Comparison of ENCODE assay signal across 12 cellular contexts in the genomic region with DNA sequence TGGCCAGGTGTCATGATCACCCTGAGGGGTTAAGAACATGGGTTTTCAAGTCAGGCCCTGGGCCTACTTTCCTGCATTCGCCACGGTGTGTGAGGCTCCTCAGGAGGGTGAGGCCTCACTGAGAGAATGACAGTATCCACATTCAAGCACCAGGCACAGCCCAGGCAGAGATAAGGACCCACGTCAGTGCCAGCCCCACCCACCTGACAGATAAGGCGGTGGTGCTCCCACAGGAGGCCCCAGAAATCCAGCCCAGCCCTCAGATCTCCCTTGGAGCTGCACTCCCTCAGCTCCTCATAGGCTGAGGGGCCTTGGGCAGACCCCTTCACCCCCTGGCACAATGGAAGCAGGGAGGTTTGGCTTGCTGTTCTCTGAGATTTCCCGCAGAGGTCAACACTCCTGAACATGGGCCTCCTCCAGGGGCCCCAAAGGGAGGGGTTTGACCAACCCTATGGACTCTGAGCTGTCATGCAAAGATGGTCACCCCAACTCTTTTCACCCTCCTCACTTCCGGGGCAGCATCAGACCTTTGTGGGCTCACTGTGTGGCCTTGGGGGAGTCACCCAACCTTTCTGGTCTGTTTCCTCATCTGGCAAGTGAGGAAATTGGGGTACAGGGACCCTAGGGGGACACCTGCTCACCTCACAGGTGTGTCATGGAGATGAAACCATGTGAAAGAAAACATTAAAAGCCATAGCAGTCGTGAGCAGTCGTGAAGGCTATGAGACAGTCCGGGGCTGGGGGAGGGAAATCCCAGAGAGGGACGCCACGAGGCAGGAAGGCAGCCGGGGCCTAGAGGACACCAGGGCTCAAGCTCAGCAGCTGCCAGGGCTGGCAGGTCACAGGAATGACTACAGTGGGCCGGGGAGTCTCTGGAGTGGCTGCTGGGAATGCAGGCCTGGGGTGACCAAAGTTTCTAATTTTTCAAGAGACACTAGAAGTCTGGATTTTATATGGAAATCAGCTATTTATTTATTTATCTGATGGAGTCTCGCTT. TPM values are rescaled to one million over a fixed set of nuclear protein-coding genes. Genes with fewer than 3 reads are reported as not detected.
DNase-seq lines count a peak whose midpoint lies in the region; ATAC-seq and TF ChIP-seq lines count a peak whose summit lies in the region.
"Had no signal": no experiment of that assay in that cellular context is flagged by ENCODE, and none has a peak within 500 bp of the region (broad histone marks: within the 10 kb centered on the region; RNA-seq: fewer than 3 reads in every experiment).

No MANE protein-coding gene starts in this region.

- CTCF ChIA-PET in activated CD4-positive, alpha-beta T cell treated with anti-CD3 and anti-CD28 coated beads, Interleukin-2, amount 10 ng/mL, durations not matched to agents 7 days and 5 days (lab: Charles Lee) = interaction anchor here (0.6 to 0.8 kb wide), 3 partner anchors 11 to 703 kb away, joined by 3 to 6 read pairs (median 4); no protein-coding TSS in a partner anchor

- H3K27me3 Mint-ChIP-seq in activated CD4-positive, alpha-beta T cell treated with anti-CD3 and anti-CD28 coated beads, Interleukin-2, amount 10 ng/mL, durations not matched to agents 7 days and 5 days = no peaks in the 10 kb centered on the region
- no peaks in the 10 kb centered on the region for H3K27me3 Mint-ChIP-seq in activated CD4-positive, alpha-beta T cell treated with anti-CD3 and anti-CD28 coated beads, Interleukin-2, amount 10 ng/mL, durations not matched to agents 24 days and 14 days
- H3K27me3 Mint-ChIP-seq in chondrocyte (ENCODE audit: low read depth) (no peaks in the 10 kb centered on the region), HFFc6 (ENCODE audit: insufficient read depth) (no peaks in the 10 kb centered on the region; the same call in none of the 2 replicates)

- peak overlapping the region in 3 of 4 donors; percentile 78 to 90 (median 85) for H3K27ac ChIP-seq in body of pancreas
- peak overlapping the region; percentile 57 to 74 for H3K27ac ChIP-seq in left lung
- H3K27ac ChIP-seq in thymus (ENCODE audit: low read depth) = peak overlapping the region; percentile 88

- POLR2A ChIA-PET in activated CD4-positive, alpha-beta T cell treated with anti-CD3 and anti-CD28 coated beads, Interleukin-2, amount 10 ng/mL, durations not matched to agents 7 days and 5 days (lab: Charles Lee) = no interaction called here

- peak overlapping the region; percentile 62 for H3K27ac Mint-ChIP-seq in activated CD4-positive, alpha-beta T cell treated with anti-CD3 and anti-CD28 coated beads, Interleukin-2, amount 10 ng/mL, durations not matched to agents 7 days and 5 days
- no peak overlapping the region for H3K27ac Mint-ChIP-seq in activated CD4-positive, alpha-beta T cell treated with anti-CD3 and anti-CD28 coated beads, Interleukin-2, amount 10 ng/mL, durations not matched to agents 24 days and 14 days
- no peak overlapping the region for H3K27ac Mint-ChIP-seq in chondrocyte (ENCODE audit: unreplicated experiment)
- no peak overlapping the region for H3K27ac Mint-ChIP-seq in HFFc6
- H3K27ac Mint-ChIP-seq: T-helper 1 cell treated with Interleukin-12 subunit alpha and Interleukin-12 subunit beta and Interleukin-4 antibody, amounts not matched to agents 30 μg/mL and 1 μg/mL, for 36 hours had no signal

- 36 to 56% methylated on average over 11 to 14 of the region's 14 CpGs for WGBS in body of pancreas, 2 donors
- whole genome bisulfite sequencing in thymus = 81% methylated on average over 14 of the region's 14 CpGs

- TF ChIP-seq CTCF in body of pancreas (IDR thresholded peaks at IDR 0.05) (peak in 1 of 7 experiments; percentile 1), left lung (IDR thresholded peaks at IDR 0.05) (no peak), chondrocyte (IDR thresholded peaks at IDR 0.05) (no peak), HFFc6 (IDR thresholded peaks at IDR 0.05) (no peak)

- DNase-seq in activated CD4-positive, alpha-beta T cell treated with anti-CD3 and anti-CD28 coated beads, Interleukin-2, amount 10 ng/mL, durations not matched to agents 7 days and 5 days = no peak
- DNase-seq in activated CD4-positive, alpha-beta T cell treated with anti-CD3 and anti-CD28 coated beads, Interleukin-2, amount 10 ng/mL, durations not matched to agents 24 days and 14 days = no peak
- DNase-seq in body of pancreas (peak; percentile 66 to 91 (median 83)), left lung (peak in 1 of 2 donors; percentile 70), chondrocyte (ENCODE audit: low spot score) (no peak), T-helper 1 cell (no peak), HFFc6 (no peak)
- DNase-seq: dermis blood vessel endothelial cell, KG1, NCI-H510A treated with DMSO at 0.1 percent for 48 hours had no signal

- no peak overlapping the region for H3K4me3 ChIP-seq in body of pancreas
- no peak overlapping the region for H3K4me3 ChIP-seq in left lung
- no peak overlapping the region for H3K4me3 ChIP-seq in thymus (ENCODE audit: low read length)

- H3K9me3 ChIP-seq in body of pancreas (no peaks in the 10 kb centered on the region), left lung (no peaks in the 10 kb centered on the region), thymus (ENCODE audit: control insufficient read depth) (no peaks in the 10 kb centered on the region)

- H3K27me3 ChIP-seq in body of pancreas (no peaks in the 10 kb centered on the region), left lung (no peaks in the 10 kb centered on the region), thymus (ENCODE audit: control insufficient read depth, insufficient read depth) (no peaks in the 10 kb centered on the region)

- no peaks in the 10 kb centered on the region for H3K36me3 ChIP-seq in body of pancreas (replicated peaks in 1 of 2; ENCODE audit: insufficient read depth in 1 of 2, low read depth in 2 of 2)
- H3K36me3 ChIP-seq in left lung = no peaks in the 10 kb centered on the region
- H3K36me3 ChIP-seq in thymus (ENCODE audit: control insufficient read depth, insufficient read depth) = no peaks in the 10 kb centered on the region

- no peaks in the 10 kb centered on the region for H3K9me3 Mint-ChIP-seq in activated CD4-positive, alpha-beta T cell treated with anti-CD3 and anti-CD28 coated beads, Interleukin-2, amount 10 ng/mL, durations not matched to agents 7 days and 5 days
- H3K9me3 Mint-ChIP-seq in activated CD4-positive, alpha-beta T cell treated with anti-CD3 and anti-CD28 coated beads, Interleukin-2, amount 10 ng/mL, durations not matched to agents 24 days and 14 days = no peaks in the 10 kb centered on the region
- H3K9me3 Mint-ChIP-seq in chondrocyte (ENCODE audit: low read depth) = no peaks in the 10 kb centered on the region
- H3K9me3 Mint-ChIP-seq in HFFc6 = no peaks in the 10 kb centered on the region
- H3K9me3 Mint-ChIP-seq: T-helper 1 cell treated with Interleukin-12 subunit alpha and Interleukin-12 subunit beta and Interleukin-4 antibody, amounts not matched to agents 30 μg/mL and 1 μg/mL, for 36 hours had no signal

- intact Hi-C loops in activated CD4-positive, alpha-beta T cell treated with anti-CD3 and anti-CD28 coated beads, Interleukin-2, amount 10 ng/mL, durations not matched to agents 24 days and 14 days (cut with micrococcal nuclease) = no loop called here
- intact Hi-C loops in body of pancreas (cut with DNase I) = no loop called here
- intact Hi-C loops in left lung (cut with DNase I) = no loop called here

- H3K36me3 Mint-ChIP-seq in activated CD4-positive, alpha-beta T cell treated with anti-CD3 and anti-CD28 coated beads, Interleukin-2, amount 10 ng/mL, durations not matched to agents 7 days and 5 days (ENCODE audit: low read depth) = no peaks in the 10 kb centered on the region
- no peaks in the 10 kb centered on the region for H3K36me3 Mint-ChIP-seq in activated CD4-positive, alpha-beta T cell treated with anti-CD3 and anti-CD28 coated beads, Interleukin-2, amount 10 ng/mL, durations not matched to agents 24 days and 14 days (ENCODE audit: low read depth)
- H3K36me3 Mint-ChIP-seq in chondrocyte (ENCODE audit: low read depth) = no peaks in the 10 kb centered on the region
- H3K36me3 Mint-ChIP-seq in HFFc6 (ENCODE audit: low read depth) = no peaks in the 10 kb centered on the region

- TF ChIP-seq POLR2A in body of pancreas (IDR thresholded peaks at IDR 0.05) = peak in 2 of 3 donors; percentile 70 to 84

- H3K4me3 Mint-ChIP-seq in activated CD4-positive, alpha-beta T cell treated with anti-CD3 and anti-CD28 coated beads, Interleukin-2, amount 10 ng/mL, durations not matched to agents 7 days and 5 days = no peak overlapping the region
- H3K4me3 Mint-ChIP-seq in activated CD4-positive, alpha-beta T cell treated with anti-CD3 and anti-CD28 coated beads, Interleukin-2, amount 10 ng/mL, durations not matched to agents 24 days and 14 days = no peak overlapping the region
- no peak overlapping the region for H3K4me3 Mint-ChIP-seq in chondrocyte (ENCODE audit: unreplicated experiment)
- no peak overlapping the region for H3K4me3 Mint-ChIP-seq in HFFc6
- H3K4me3 Mint-ChIP-seq: T-helper 1 cell treated with Interleukin-12 subunit alpha and Interleukin-12 subunit beta and Interleukin-4 antibody, amounts not matched to agents 30 μg/mL and 1 μg/mL, for 36 hours had no signal

- H3K4me1 Mint-ChIP-seq in activated CD4-positive, alpha-beta T cell treated with anti-CD3 and anti-CD28 coated beads, Interleukin-2, amount 10 ng/mL, durations not matched to agents 7 days and 5 days = peaks cover 36% of the 10 kb centered on the region
- peaks cover 23% of the 10 kb centered on the region for H3K4me1 Mint-ChIP-seq in activated CD4-positive, alpha-beta T cell treated with anti-CD3 and anti-CD28 coated beads, Interleukin-2, amount 10 ng/mL, durations not matched to agents 24 days and 14 days
- H3K4me1 Mint-ChIP-seq in chondrocyte (ENCODE audit: low read depth) (no peaks in the 10 kb centered on the region), HFFc6 (ENCODE audit: low read depth) (peaks cover 7% of the 10 kb centered on the region; the same call in 1 of the 2 replicates)

- ATAC-seq in body of pancreas (peak; percentile 28), left lung (peak; percentile 45)

- H3K4me1 ChIP-seq in body of pancreas (peaks cover 96% of the 10 kb centered on the region), left lung (peaks cover 22 to 49% of the 10 kb centered on the region in 2 donors), thymus (ENCODE audit: control insufficient read depth, insufficient read depth, low read length) (peaks cover 42% of the 10 kb centered on the region)

RNA-seq across cellular contexts. Expression of a gene that starts 15.4 kb away (rescaled TPM):
- total RNA-seq in activated CD4-positive, alpha-beta T cell treated with anti-CD3 and anti-CD28 coated beads, Interleukin-2, amount 10 ng/mL, durations not matched to agents 7 days and 5 days = under 1 TPM; 0.40 to 0.55 TPM
- total RNA-seq in activated CD4-positive, alpha-beta T cell treated with anti-CD3 and anti-CD28 coated beads, Interleukin-2, amount 10 ng/mL, durations not matched to agents 24 days and 14 days = not detected in 2 replicates
- 10 to 100 TPM; 32.9 to 43.2 TPM for total RNA-seq in body of pancreas
- 10 to 100 TPM; 50.6 to 70.6 TPM for total RNA-seq in left lung
- polyA plus RNA-seq in thymus = 4.9 TPM
- 0.02 TPM in 1 of 3 replicates, not detected in the others for total RNA-seq in chondrocyte
- not detected for total RNA-seq in HFFc6 (2021; fragmentation: NEBNext Ultra II Directional; extraction: Animal tissue kit (Norgen Biotek cat#: 25700))

RNA-seq across cellular contexts. Expression of a gene that starts 24.0 kb away (rescaled TPM):
- 10 to 100 TPM; 35.0 to 36.7 TPM for total RNA-seq in activated CD4-positive, alpha-beta T cell treated with anti-CD3 and anti-CD28 coated beads, Interleukin-2, amount 10 ng/mL, durations not matched to agents 7 days and 5 days
- total RNA-seq in activated CD4-positive, alpha-beta T cell treated with anti-CD3 and anti-CD28 coated beads, Interleukin-2, amount 10 ng/mL, durations not matched to agents 24 days and 14 days = 24.9 and 26.7 TPM in 2 replicates
- total RNA-seq in body of pancreas (10 to 100 TPM; 15.8 to 21.5 TPM), left lung (10 to 100 TPM; 51.4 to 69.3 TPM), chondrocyte (69.5 to 89.1 TPM (median 70.1 TPM) in 3 replicates)
- polyA plus RNA-seq in thymus = 54.7 TPM
- total RNA-seq in HFFc6 (2021; fragmentation: NEBNext Ultra II Directional; extraction: Animal tissue kit (Norgen Biotek cat#: 25700)) = 10 to 100 TPM; 70.3 to 80.0 (median 76.7) TPM

Comparison
In these comparisons a context has a peak if more than half of its experiments do, and no peak if none do; other contexts are left out.
1. DNase-seq: peak in body of pancreas (4 of 4); none in activated CD4-positive, alpha-beta T cell treated with anti-CD3 and anti-CD28 coated beads, Interleukin-2, amount 10 ng/mL, durations not matched to agents 7 days and 5 days (single experiment), activated CD4-positive, alpha-beta T cell treated with anti-CD3 and anti-CD28 coated beads, Interleukin-2, amount 10 ng/mL, durations not matched to agents 24 days and 14 days (single experiment), chondrocyte (single experiment), T-helper 1 cell (0 of 5) and HFFc6 (single experiment).
2. RNA of a gene that starts 15.4 kb away (total RNA-seq): 50.6 to 70.6 TPM in left lung and 32.9 to 43.2 TPM in body of pancreas; 0.40 to 0.55 TPM in activated CD4-positive, alpha-beta T cell treated with anti-CD3 and anti-CD28 coated beads, Interleukin-2, amount 10 ng/mL, durations not matched to agents 7 days and 5 days, not detected in activated CD4-positive, alpha-beta T cell treated with anti-CD3 and anti-CD28 coated beads, Interleukin-2, amount 10 ng/mL, durations not matched to agents 24 days and 14 days, 0.02 TPM in chondrocyte and not detected in HFFc6; every median in the first group is over 10 times any median in the second.
3. Peak in every context shown above with its lines, with median percentiles within 50 percentile points of each other: H3K27ac ChIP-seq.